Comparison of ENCODE assay signal across 21 cellular contexts in the genomic region with DNA sequence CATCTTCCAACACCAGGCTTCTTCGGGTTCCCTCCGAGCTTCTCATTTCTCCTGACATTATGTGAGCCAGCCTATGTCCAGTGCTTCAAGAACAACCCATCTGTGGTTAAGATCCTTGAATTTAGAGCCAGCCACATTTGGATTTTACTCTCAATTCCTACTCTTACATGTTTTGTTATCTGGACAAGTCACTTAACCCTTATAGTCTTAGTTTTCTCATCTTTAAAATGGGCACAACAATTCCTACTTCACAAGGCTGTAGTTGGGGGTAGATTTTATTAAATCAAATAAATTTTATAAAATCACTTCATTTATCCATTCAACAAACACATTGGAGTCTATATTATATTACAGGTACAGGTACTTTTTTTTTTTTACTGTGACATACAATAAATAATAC.
"Had no signal": no experiment of that assay in that cellular context is flagged by ENCODE, and none has a peak within 500 bp of the region (broad histone marks: within the 10 kb centered on the region; RNA-seq: fewer than 3 reads in every experiment).

No MANE protein-coding gene starts in this region.

- H3K27ac Mint-ChIP-seq: activated CD4-positive, alpha-beta memory T cell treated with anti-CD3 and anti-CD28 coated beads, Interleukin-2, amount 10 ng/mL, durations not matched to agents 7 days and 5 days; activated naive CD4-positive, alpha-beta T cell treated with anti-CD3 and anti-CD28 coated beads, Interleukin-2, amount 10 ng/mL, durations not matched to agents 7 days and 5 days; activated naive CD8-positive, alpha-beta T cell treated with anti-CD3 and anti-CD28 coated beads for 36 hours; activated T-helper 2 cell treated with anti-CD3 and anti-CD28 coated beads, Interferon-gamma antibody, Interleukin-2, Interleukin-4, amounts not matched to agents 10 μg/mL and 5 μg/mL and 100 μg/mL, durations not matched to agents 14 hours and 24 hours and 36 hours had no signal

- DNase-seq: activated CD4-positive, alpha-beta memory T cell treated with anti-CD3 and anti-CD28 coated beads, Interleukin-2, amount 10 ng/mL, durations not matched to agents 7 days and 5 days; activated CD4-positive, alpha-beta T cell treated with anti-CD3 and anti-CD28 coated beads, Interleukin-2, amount 50 U/mL, for 1 hour; activated CD4-positive, CD25-positive, alpha-beta regulatory T cell; activated gamma-delta T cell treated with Interleukin-2 at 50 U/mL for 16 hours; activated naive CD4-positive, alpha-beta T cell treated with anti-CD3 and anti-CD28 coated beads, Interleukin-2, amount 10 ng/mL, durations not matched to agents 7 days and 5 days; activated naive CD8-positive, alpha-beta T cell treated with anti-CD3 and anti-CD28 coated beads for 36 hours; activated T-cell treated with anti-CD3 and anti-CD28 coated beads for 4 hours; activated T-cell treated with anti-CD3 and anti-CD28 coated beads, Interleukin-2, amount 50 U/mL, for 48 hours; brain microvascular endothelial cell; Kasumi-1; NCI-H1048; NCI-H146; NCI-H187 treated with DMSO at 0.1 percent for 48 hours; NCI-H2081 treated with DMSO at 0.1 percent for 48 hours; NCI-H446; PC-3 had no signal

- H3K27me3 ChIP-seq: brain microvascular endothelial cell, cardiac muscle cell had no signal

- H3K36me3 ChIP-seq: brain microvascular endothelial cell, cardiac muscle cell had no signal

- H3K9me3 Mint-ChIP-seq: activated CD4-positive, alpha-beta memory T cell treated with anti-CD3 and anti-CD28 coated beads, Interleukin-2, amount 10 ng/mL, durations not matched to agents 7 days and 5 days; activated naive CD4-positive, alpha-beta T cell treated with anti-CD3 and anti-CD28 coated beads, Interleukin-2, amount 10 ng/mL, durations not matched to agents 7 days and 5 days; activated naive CD8-positive, alpha-beta T cell treated with anti-CD3 and anti-CD28 coated beads for 36 hours; activated T-helper 2 cell treated with anti-CD3 and anti-CD28 coated beads, Interferon-gamma antibody, Interleukin-2, Interleukin-4, amounts not matched to agents 10 μg/mL and 5 μg/mL and 100 μg/mL, durations not matched to agents 14 hours and 24 hours and 36 hours had no signal

- ATAC-seq: PC-3, Right ventricle myocardium inferior had no signal

- H3K27me3 Mint-ChIP-seq: activated CD4-positive, alpha-beta memory T cell treated with anti-CD3 and anti-CD28 coated beads, Interleukin-2, amount 10 ng/mL, durations not matched to agents 7 days and 5 days; activated naive CD4-positive, alpha-beta T cell treated with anti-CD3 and anti-CD28 coated beads, Interleukin-2, amount 10 ng/mL, durations not matched to agents 7 days and 5 days; activated naive CD8-positive, alpha-beta T cell treated with anti-CD3 and anti-CD28 coated beads for 36 hours had no signal

- H3K4me3 ChIP-seq: cardiac muscle cell, SK-N-MC had no signal

- H3K4me3 Mint-ChIP-seq: activated CD4-positive, alpha-beta memory T cell treated with anti-CD3 and anti-CD28 coated beads, Interleukin-2, amount 10 ng/mL, durations not matched to agents 7 days and 5 days; activated naive CD4-positive, alpha-beta T cell treated with anti-CD3 and anti-CD28 coated beads, Interleukin-2, amount 10 ng/mL, durations not matched to agents 7 days and 5 days; activated naive CD8-positive, alpha-beta T cell treated with anti-CD3 and anti-CD28 coated beads for 36 hours had no signal

- H3K27ac ChIP-seq: brain microvascular endothelial cell, cardiac muscle cell, SK-N-MC, VCaP had no signal
